ENCODE assay signal across 8 cellular contexts in genomic region chr7:47371733-47372368, GRCh38.
A peak's percentile ranks its signal among the peaks of the same experiment; 100 is the strongest.
DNase-seq lines count a peak whose midpoint lies in the region; ATAC-seq and TF ChIP-seq lines count a peak whose summit lies in the region.
"Had no signal": no experiment of that assay in that cellular context is flagged by ENCODE, and none has a peak within 500 bp of the region (broad histone marks: within the 10 kb centered on the region; RNA-seq: fewer than 3 reads in every experiment).

No MANE protein-coding gene starts in this region.

- no peaks in the 10 kb centered on the region for H3K9me3 Mint-ChIP-seq in WTC11

- H3K4me1 ChIP-seq in hepatocyte (ENCODE audit: insufficient read depth) (peaks cover 6% of the 10 kb centered on the region), tibial artery (peaks cover 0 to 47% (median 17%) of the 10 kb centered on the region in 4 donors)

- H3K27me3 ChIP-seq in hepatocyte (no peaks in the 10 kb centered on the region), tibial artery (no peaks in the 10 kb centered on the region)

- DNase-seq in NCI-H1105 treated with DMSO at 0.1 percent for 48 hours (lab: John Stamatoyannopoulos, UW): peak; percentile 84
- no peak for DNase-seq in WTC11 (ENCODE audit: low spot score)
- peak; percentile 69 for DNase-seq in hepatocyte (ENCODE audit: low spot score)
- DNase-seq in tibial artery: peak; percentile 36 to 79
- no peak for DNase-seq in activated gamma-delta T cell treated with Interleukin-2 at 50 U/mL for 16 hours
- DNase-seq: activated CD4-positive, alpha-beta T cell treated with anti-CD3 and anti-CD28 coated beads for 36 hours had no signal

- peak overlapping the region; percentile 85 for H3K27ac Mint-ChIP-seq in WTC11
- H3K27ac Mint-ChIP-seq: activated CD4-positive, alpha-beta T cell treated with anti-CD3 and anti-CD28 coated beads for 36 hours had no signal

- intact Hi-C loops in tibial artery (cut with DNase I; ENCODE audit: low total_unique reads): no loop called here

- peaks cover 74% of the 10 kb centered on the region for H3K79me2 ChIP-seq in hepatocyte

- H3K27me3 Mint-ChIP-seq in WTC11 (ENCODE audit: low read depth): no peaks in the 10 kb centered on the region

- H2AFZ ChIP-seq in hepatocyte: no peak overlapping the region

- CTCF ChIA-PET in WTC11 (lab: Charles Lee): no interaction called here

- H3K36me3 Mint-ChIP-seq in WTC11: peaks cover 5% of the 10 kb centered on the region; the same call in 1 of the 2 replicates

- no peaks in the 10 kb centered on the region for H3K36me3 ChIP-seq in hepatocyte (replicated peaks; ENCODE audit: insufficient read depth, low read depth)
- peaks cover 20 to 29% (median 25%) of the 10 kb centered on the region in 3 donors for H3K36me3 ChIP-seq in tibial artery

- no peak overlapping the region for H3K4me2 ChIP-seq in hepatocyte

- H3K9me3 ChIP-seq in hepatocyte (ENCODE audit: low read depth) (no peaks in the 10 kb centered on the region), tibial artery (no peaks in the 10 kb centered on the region)

- H3K4me3 ChIP-seq in hepatocyte (no peak overlapping the region), tibial artery (no peak overlapping the region)

- TF ChIP-seq CTCF in WTC11 (IDR thresholded peaks at IDR 0.05) (no peak), hepatocyte (IDR thresholded peaks at IDR 0.05; ENCODE audit: poor library complexity) (no peak), tibial artery (IDR thresholded peaks at IDR 0.05) (no peak)

- H3K27ac ChIP-seq in hepatocyte: peak overlapping the region; percentile 25
- no peak overlapping the region for H3K27ac ChIP-seq in tibial artery

- POLR2A ChIA-PET in WTC11 (lab: Charles Lee): no interaction called here

- ATAC-seq in WTC11 (peak; percentile 82), GM19397 (IDR thresholded peaks at IDR 0.05; ENCODE audit: unreplicated experiment) (no peak), GM19455 (IDR thresholded peaks at IDR 0.05; ENCODE audit: unreplicated experiment) (no peak)
- ATAC-seq: activated CD4-positive, alpha-beta T cell treated with anti-CD3 and anti-CD28 coated beads for 36 hours had no signal

- peaks cover 25% of the 10 kb centered on the region for H4K20me1 ChIP-seq in hepatocyte (ENCODE audit: insufficient read depth, poor library complexity, severe bottlenecking)

- H3K9me2 ChIP-seq in hepatocyte (replicated peaks; ENCODE audit: insufficient read depth): no peaks in the 10 kb centered on the region

- H3K4me1 Mint-ChIP-seq in WTC11: peaks cover 41% of the 10 kb centered on the region
- H3K4me1 Mint-ChIP-seq: activated CD4-positive, alpha-beta T cell treated with anti-CD3 and anti-CD28 coated beads for 36 hours had no signal

- 47% methylated on average over 10 of the region's 10 CpGs for WGBS in hepatocyte (ENCODE audit: low lambda C conversion rate, missing lambda C conversion rate)

- no peak overlapping the region for H3K4me3 Mint-ChIP-seq in WTC11
- H3K4me3 Mint-ChIP-seq: activated CD4-positive, alpha-beta T cell treated with anti-CD3 and anti-CD28 coated beads for 36 hours had no signal

TF ChIP-seq in WTC11, 78 proteins besides CTCF, POLR2A, EP300 and RAD21:
- no peak for TF ChIP-seq ZNF396 (CRISPR knock-in tag; IDR thresholded peaks at IDR 0.05; ENCODE audit: borderline replicate concordance)
- TF ChIP-seq ZNF219 (CRISPR knock-in tag; IDR thresholded peaks at IDR 0.05; ENCODE audit: borderline replicate concordance): no peak
- TF ChIP-seq ETV6 (CRISPR knock-in tag; IDR thresholded peaks at IDR 0.05): no peak
- TF ChIP-seq CREM (CRISPR knock-in tag; IDR thresholded peaks at IDR 0.05): no peak

Comparison
In these comparisons a context has a peak if more than half of its experiments do, and no peak if none do; other contexts are left out.
1. DNase-seq: peak in NCI-H1105 treated with DMSO at 0.1 percent for 48 hours (single experiment), hepatocyte (single experiment) and tibial artery (2 of 2); none in WTC11 (single experiment) and activated gamma-delta T cell treated with Interleukin-2 at 50 U/mL for 16 hours (single experiment).